In genomic region chr11:66136752-66137123, GRCh38 we compare ENCODE assay signal across 13 cellular contexts.
DNase-seq lines count a peak whose midpoint lies in the region; ATAC-seq and TF ChIP-seq lines count a peak whose summit lies in the region.
"Had no signal": no experiment of that assay in that cellular context is flagged by ENCODE, and none has a peak within 500 bp of the region (broad histone marks: within the 10 kb centered on the region; RNA-seq: fewer than 3 reads in every experiment).

No MANE protein-coding gene starts in this region.

- no peak overlapping the region for H3K9ac ChIP-seq in fibroblast of lung (ENCODE audit: insufficient read depth, low read length)

- H3K27ac Mint-ChIP-seq in stimulated activated naive CD8-positive, alpha-beta T cell treated with anti-CD3 and anti-CD28 coated beads, Interleukin-15, Interleukin-2, amounts not matched to agents 100 ng/mL and 50 ng/mL, for 24 hours = peak overlapping the region; percentile 85
- peak overlapping the region; percentile 13 for H3K27ac Mint-ChIP-seq in type B pancreatic cell
- H3K27ac Mint-ChIP-seq: endodermal cell had no signal

- H3K4me1 Mint-ChIP-seq in stimulated activated naive CD8-positive, alpha-beta T cell treated with anti-CD3 and anti-CD28 coated beads, Interleukin-15, Interleukin-2, amounts not matched to agents 100 ng/mL and 50 ng/mL, for 24 hours (ENCODE audit: low read depth) = peaks cover 77% of the 10 kb centered on the region
- H3K4me1 Mint-ChIP-seq in type B pancreatic cell (ENCODE audit: unreplicated experiment) = peaks cover 12% of the 10 kb centered on the region

- peaks cover 5% of the 10 kb centered on the region for H3K36me3 Mint-ChIP-seq in stimulated activated naive CD8-positive, alpha-beta T cell treated with anti-CD3 and anti-CD28 coated beads, Interleukin-15, Interleukin-2, amounts not matched to agents 100 ng/mL and 50 ng/mL, for 24 hours (ENCODE audit: low read depth)
- H3K36me3 Mint-ChIP-seq in type B pancreatic cell = no peaks in the 10 kb centered on the region

- H3K4me1 ChIP-seq in RWPE2 (ENCODE audit: insufficient read depth, poor library complexity, severe bottlenecking) (peaks cover 15% of the 10 kb centered on the region), fibroblast of lung (ENCODE audit: control insufficient read depth, extremely low read depth, insufficient read depth, low read length) (peaks cover 12% of the 10 kb centered on the region)

- H3K4me2 ChIP-seq in fibroblast of lung (ENCODE audit: extremely low read depth, insufficient read depth, low read length) = peak overlapping the region; percentile 47

- ATAC-seq in stimulated activated naive CD8-positive, alpha-beta T cell treated with anti-CD3 and anti-CD28 coated beads, Interleukin-15, Interleukin-2, amounts not matched to agents 100 U/mL and 50 U/mL, for 24 hours = no peak
- peak; percentile 35; the same call in 1 of the 3 replicates for ATAC-seq in RWPE2 (ENCODE audit: low read depth)

- DNase-seq in stimulated activated naive CD8-positive, alpha-beta T cell treated with anti-CD3 and anti-CD28 coated beads, Interleukin-15, Interleukin-2, amounts not matched to agents 100 U/mL and 50 U/mL, for 24 hours = no peak
- DNase-seq in RWPE2 (ENCODE audit: low spot score) (no peak), fibroblast of lung (ENCODE audit: low read depth in 2 of 2) (peak; percentile 68 to 89), type B pancreatic cell (ENCODE audit: extremely low spot score, unreplicated experiment) (no peak), erythroblast (lab: John Stamatoyannopoulos, UW) (no peak), NCI-H82 treated with DMSO at 0.1 percent for 48 hours (lab: John Stamatoyannopoulos, UW; ENCODE audit: unreplicated experiment) (no peak), SHP77 treated with DMSO at 0.1 percent for 48 hours (lab: John Stamatoyannopoulos, UW) (no peak)
- DNase-seq: activated naive CD4-positive, alpha-beta T cell; endodermal cell; NCI-H2029 treated with DMSO at 0.1 percent for 48 hours; stimulated activated naive CD4-positive, alpha-beta T cell; WERI-Rb-1 had no signal

- peak overlapping the region; percentile 26 for H3K4me3 Mint-ChIP-seq in stimulated activated naive CD8-positive, alpha-beta T cell treated with anti-CD3 and anti-CD28 coated beads, Interleukin-15, Interleukin-2, amounts not matched to agents 100 ng/mL and 50 ng/mL, for 24 hours
- H3K4me3 Mint-ChIP-seq in type B pancreatic cell = no peak overlapping the region
- H3K4me3 Mint-ChIP-seq: endodermal cell had no signal

- H3K27me3 ChIP-seq in RWPE2 (ENCODE audit: insufficient read depth, poor library complexity, severe bottlenecking) (no peaks in the 10 kb centered on the region), fibroblast of lung (ENCODE audit: control insufficient read depth, insufficient read depth, low read length) (no peaks in the 10 kb centered on the region)

- H3K27me3 Mint-ChIP-seq in stimulated activated naive CD8-positive, alpha-beta T cell treated with anti-CD3 and anti-CD28 coated beads, Interleukin-15, Interleukin-2, amounts not matched to agents 100 ng/mL and 50 ng/mL, for 24 hours = no peaks in the 10 kb centered on the region
- no peaks in the 10 kb centered on the region for H3K27me3 Mint-ChIP-seq in type B pancreatic cell

- H3K9me3 ChIP-seq in RWPE2 (ENCODE audit: severe bottlenecking) (no peaks in the 10 kb centered on the region), fibroblast of lung (ENCODE audit: control insufficient read depth, insufficient read depth, low read depth, low read length) (no peaks in the 10 kb centered on the region)

- H3K27ac ChIP-seq in RWPE2 (ENCODE audit: poor library complexity, severe bottlenecking) (peak overlapping the region; percentile 39), fibroblast of lung (ENCODE audit: insufficient read depth, low read length) (peak overlapping the region; percentile 18)
- H3K27ac ChIP-seq: WERI-Rb-1 had no signal

- no peak overlapping the region for H2AFZ ChIP-seq in fibroblast of lung (ENCODE audit: low read length)

- TF ChIP-seq CTCF in RWPE2 (IDR thresholded peaks at IDR 0.05; ENCODE audit: poor library complexity, severe bottlenecking) = no peak
- TF ChIP-seq CTCF in fibroblast of lung (conservative IDR thresholded peaks at IDR 0.05 in 1 of 2, IDR thresholded peaks at IDR 0.05 in 1 of 2; ENCODE audit: low read depth in 1 of 2, low read length in 2 of 2) = no peak
- TF ChIP-seq CTCF in type B pancreatic cell (conservative IDR thresholded peaks at IDR 0.05) = no peak

- no peak overlapping the region for H3K4me3 ChIP-seq in RWPE2 (ENCODE audit: severe bottlenecking)
- H3K4me3 ChIP-seq in fibroblast of lung (replicated peaks in 1 of 4; ENCODE audit: control extremely low read depth in 1 of 4, insufficient read depth in 1 of 4, low read depth in 3 of 4, low read length in 4 of 4) = peak overlapping the region in 1 of 4 experiments; percentile 2

- no peaks in the 10 kb centered on the region for H3K36me3 ChIP-seq in RWPE2 (ENCODE audit: low read depth)
- no peaks in the 10 kb centered on the region for H3K36me3 ChIP-seq in fibroblast of lung (ENCODE audit: control insufficient read depth, insufficient read depth, low read length)
- H3K36me3 ChIP-seq: WERI-Rb-1 had no signal

- H3K9me3 Mint-ChIP-seq in stimulated activated naive CD8-positive, alpha-beta T cell treated with anti-CD3 and anti-CD28 coated beads, Interleukin-15, Interleukin-2, amounts not matched to agents 100 ng/mL and 50 ng/mL, for 24 hours = no peaks in the 10 kb centered on the region
- no peaks in the 10 kb centered on the region for H3K9me3 Mint-ChIP-seq in type B pancreatic cell
- H3K9me3 Mint-ChIP-seq: endodermal cell had no signal

- TF ChIP-seq POLR2A in erythroblast (IDR thresholded peaks at IDR 0.05; ENCODE audit: low read length) = no peak

- H4K20me1 ChIP-seq in fibroblast of lung (ENCODE audit: control insufficient read depth, extremely low read depth, insufficient read depth, low read length) = no peaks in the 10 kb centered on the region

- peaks cover 3% of the 10 kb centered on the region for H3K79me2 ChIP-seq in fibroblast of lung (ENCODE audit: control insufficient read depth, insufficient read depth, low read length)

Comparison
In these comparisons a context has a peak if more than half of its experiments do, and no peak if none do; other contexts are left out.
1. DNase-seq: peak in fibroblast of lung (2 of 2); none in stimulated activated naive CD8-positive, alpha-beta T cell treated with anti-CD3 and anti-CD28 coated beads, Interleukin-15, Interleukin-2, amounts not matched to agents 100 U/mL and 50 U/mL, for 24 hours (single experiment), RWPE2 (single experiment), type B pancreatic cell (single experiment), erythroblast (0 of 2), NCI-H82 treated with DMSO at 0.1 percent for 48 hours (single experiment) and SHP77 treated with DMSO at 0.1 percent for 48 hours (single experiment).